ENCODE assay signal across 8 cellular contexts in the genomic region with DNA sequence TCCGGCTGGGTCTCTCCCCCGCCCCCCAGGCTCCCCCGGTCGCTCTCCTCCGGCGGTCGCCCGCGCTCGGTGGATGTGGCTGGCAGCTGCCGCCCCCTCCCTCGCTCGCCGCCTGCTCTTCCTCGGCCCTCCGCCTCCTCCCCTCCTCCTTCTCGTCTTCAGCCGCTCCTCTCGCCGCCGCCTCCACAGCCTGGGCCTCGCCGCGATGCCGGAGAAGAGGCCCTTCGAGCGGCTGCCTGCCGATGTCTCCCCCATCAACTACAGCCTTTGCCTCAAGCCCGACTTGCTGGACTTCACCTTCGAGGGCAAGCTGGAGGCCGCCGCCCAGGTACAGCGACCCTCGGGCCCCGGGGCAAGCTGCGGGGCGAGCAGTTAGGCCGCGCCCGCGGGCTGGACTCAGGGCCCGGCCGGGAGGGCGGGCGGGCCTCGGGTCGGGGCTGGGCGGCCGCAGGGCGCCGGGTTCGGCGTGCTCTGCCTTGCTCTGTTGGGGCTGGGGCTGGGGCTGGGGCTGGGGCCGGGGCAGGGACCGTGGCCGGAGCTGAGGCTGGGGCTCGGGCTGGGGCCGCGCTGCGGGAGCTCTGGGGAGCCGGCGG. TPM values are rescaled to one million over a fixed set of nuclear protein-coding genes. Genes with fewer than 3 reads are reported as not detected.
A peak's percentile ranks its signal among the peaks of the same experiment; 100 is the strongest.
DNase-seq lines count a peak whose midpoint lies in the region; ATAC-seq, FAIRE-seq and TF ChIP-seq lines count a peak whose summit lies in the region.
"Not testable (repeated sequence)": the region's sequence is repeated elsewhere in the genome, so short reads cannot be mapped to it uniquely, and the experiment has no call there.

No MANE protein-coding gene starts in this region.

- H3K4me3 Mint-ChIP-seq in dendritic cell treated with granulocyte-macrophage colony-stimulating factor and Interleukin-4, amounts not matched to agents 40 ng/mL and 50 ng/mL, for 4 days, result peak overlapping the region; percentile 91

- intact Hi-C loops in dendritic cell treated with granulocyte-macrophage colony-stimulating factor and Interleukin-4, amounts not matched to agents 40 ng/mL and 50 ng/mL, for 4 days (cut with micrococcal nuclease); sigmoid colon (cut with DNase I): not testable (repeated sequence)

- peak overlapping the region; percentile 84 for H3K27ac Mint-ChIP-seq in dendritic cell treated with granulocyte-macrophage colony-stimulating factor and Interleukin-4, amounts not matched to agents 40 ng/mL and 50 ng/mL, for 4 days

- H3K9me3 Mint-ChIP-seq in dendritic cell treated with granulocyte-macrophage colony-stimulating factor and Interleukin-4, amounts not matched to agents 40 ng/mL and 50 ng/mL, for 4 days, result not testable (repeated sequence)

- not testable (repeated sequence) for DNase-seq in AG04449 (ENCODE audit: low read depth, low spot score); LNCaP clone FGC (ENCODE audit: low read depth); keratinocyte (ENCODE audit: low read depth, low spot score); sigmoid colon
- DNase-seq in activated CD4-positive, alpha-beta T cell treated with anti-CD3 and anti-CD28 coated beads, Interleukin-2, amount 50 U/mL, for 48 hours, result peak; percentile 15

- not testable (repeated sequence) for H3K4me1 Mint-ChIP-seq in dendritic cell treated with granulocyte-macrophage colony-stimulating factor and Interleukin-4, amounts not matched to agents 40 ng/mL and 50 ng/mL, for 4 days (ENCODE audit: low read depth)

- peak overlapping the region; percentile 76 for H3K27ac ChIP-seq in keratinocyte (ENCODE audit: control insufficient read depth, insufficient read depth, low read length)
- peak overlapping the region; percentile 85 to 96 (median 93) for H3K27ac ChIP-seq in sigmoid colon

- not testable (repeated sequence) for TF ChIP-seq CTCF in AG04449 (IDR thresholded peaks at IDR 0.05; ENCODE audit: insufficient read depth, low read length, missing control alignments); LNCaP clone FGC (IDR thresholded peaks at IDR 0.05; ENCODE audit: control insufficient read depth, extremely low read depth, insufficient read depth); keratinocyte (optimal IDR thresholded peaks at IDR 0.05 in 1 of 3, IDR thresholded peaks at IDR 0.05 in 1 of 3, conservative IDR thresholded peaks at IDR 0.05 in 1 of 3; ENCODE audit: extremely low read depth in 1 of 3, insufficient read depth in 2 of 3, low read length in 3 of 3); sigmoid colon (IDR thresholded peaks at IDR 0.05)

- not testable (repeated sequence) for H3K27me3 ChIP-seq in keratinocyte (ENCODE audit: control insufficient read depth, extremely low read depth, insufficient read depth, low read length); sigmoid colon

- POLR2A ChIA-PET in AG04449 (lab: Yijun Ruan, JAX), result not testable (repeated sequence)

- not testable (repeated sequence) for FAIRE-seq in keratinocyte (lab: Jason Lieb, UNC)

- peak overlapping the region; percentile 82 for H3K9ac ChIP-seq in keratinocyte (ENCODE audit: control insufficient read depth, extremely low read depth, insufficient read depth, low read length)

- H3K4me2 ChIP-seq in keratinocyte (ENCODE audit: control insufficient read depth, extremely low read depth, insufficient read depth, low read depth, low read length), result not testable (repeated sequence)

- CTCF ChIA-PET in AG04449 (lab: Yijun Ruan, JAX), result interaction anchor here (1.5 kb wide), 1 partner anchor 87 kb away, joined by 3 read pairs; no protein-coding TSS in a partner anchor

- not testable (repeated sequence) for H2AFZ ChIP-seq in keratinocyte (ENCODE audit: control insufficient read depth, low read length)

- not testable (repeated sequence) for H3K9me1 ChIP-seq in keratinocyte (ENCODE audit: control insufficient read depth, extremely low read depth, insufficient read depth, low read length)

- not testable (repeated sequence) for H3K4me1 ChIP-seq in keratinocyte (ENCODE audit: control insufficient read depth, extremely low read depth, insufficient read depth, low read length)
- H3K4me1 ChIP-seq in sigmoid colon, result peaks cover 0 to 17% (median 12%) of the 10 kb centered on the region in 4 donors

- H4K20me1 ChIP-seq in keratinocyte (ENCODE audit: control insufficient read depth, extremely low read depth, insufficient read depth, low read length), result not testable (repeated sequence)

- WGBS in sigmoid colon, 2 donors, result 0% methylated on average over 34 of the region's 62 CpGs

- peak; percentile 27 for ATAC-seq in GM18867 (IDR thresholded peaks at IDR 0.05; ENCODE audit: unreplicated experiment)
- peak; percentile 40 for ATAC-seq in HG02759 (IDR thresholded peaks at IDR 0.05; ENCODE audit: unreplicated experiment)

- not testable (repeated sequence) for H3K9me3 ChIP-seq in keratinocyte (ENCODE audit: control insufficient read depth, low read depth, low read length); sigmoid colon

- dilution Hi-C loops in keratinocyte (cut with MboI; ENCODE audit: extremely low pct_ligation_motif_present, low sequenced_read_pairs), result not testable (repeated sequence)

- peaks cover 24% of the 10 kb centered on the region for H3K79me2 ChIP-seq in keratinocyte (ENCODE audit: control insufficient read depth, insufficient read depth, low read length)

- H3K36me3 Mint-ChIP-seq in dendritic cell treated with granulocyte-macrophage colony-stimulating factor and Interleukin-4, amounts not matched to agents 40 ng/mL and 50 ng/mL, for 4 days (ENCODE audit: low read depth), result peaks cover 17% of the 10 kb centered on the region

- H3K4me3 ChIP-seq in AG04449 (ENCODE audit: low read depth, low read length) (peak overlapping the region; percentile 68), LNCaP clone FGC (ENCODE audit: low read depth, low read length) (peak overlapping the region; percentile 71), keratinocyte (ENCODE audit: control insufficient read depth in 2 of 3, extremely low read depth in 1 of 3, insufficient read depth in 2 of 3, low read depth in 1 of 3, low read length in 3 of 3) (peak overlapping the region; percentile 63 to 69 (median 64)), sigmoid colon (peak overlapping the region; percentile 56 to 83 (median 71))

- not testable (repeated sequence) for H3K36me3 ChIP-seq in keratinocyte (ENCODE audit: control insufficient read depth in 2 of 2, extremely low read depth in 1 of 2, insufficient read depth in 2 of 2, low read length in 2 of 2); sigmoid colon

- H3K27me3 Mint-ChIP-seq in dendritic cell treated with granulocyte-macrophage colony-stimulating factor and Interleukin-4, amounts not matched to agents 40 ng/mL and 50 ng/mL, for 4 days, result not testable (repeated sequence)

- not testable (repeated sequence) for TF ChIP-seq POLR2A in sigmoid colon (IDR thresholded peaks at IDR 0.05)

- TF ChIP-seq EP300 in sigmoid colon (IDR thresholded peaks at IDR 0.05), result not testable (repeated sequence)

RNA-seq across cellular contexts. Expression of a gene that starts 0.4 kb away (rescaled TPM):
- polyA plus RNA-seq in keratinocyte (72.3 to 122 TPM (median 106 TPM) in 3 replicates), sigmoid colon (10 to 100 TPM; 42.8 to 54.3 (median 43.8) TPM)
- polyA plus RNA-seq in keratinocyte (2011; ENCODE audit: low read depth), result 244 TPM
- polyA plus RNA-seq in keratinocyte (2011; cell fraction: cytosol; rRNA removed), result 54.9 and 83.0 TPM in 2 replicates
- polyA plus RNA-seq in keratinocyte (2011; cell fraction: nucleus; rRNA removed), result 164 and 259 TPM in 2 replicates
- 63.3 and 123 TPM in 2 replicates for polyA plus RNA-seq in keratinocyte (2012; ENCODE audit: low replicate concordance)
- polyA minus RNA-seq in keratinocyte, result 77.3 to 240 TPM (median 134 TPM) in 3 replicates
- polyA minus RNA-seq in keratinocyte (2011; cell fraction: cytosol; rRNA and poly(A)+ RNA removed), result 70.0 TPM
- polyA minus RNA-seq in keratinocyte (2011; cell fraction: nucleus; rRNA and poly(A)+ RNA removed), result 97.5 and 197 TPM in 2 replicates
- 100 to 1,000 TPM in 3 of 4 donors, 10 to 100 TPM in 1; 89.2 to 164 (median 106) TPM for total RNA-seq in sigmoid colon
